33 cellular contexts compared by ENCODE assay signal in genomic region chrX:145953628-145954027, GRCh38.
"Had no signal": no experiment of that assay in that cellular context is flagged by ENCODE, and none has a peak within 500 bp of the region (broad histone marks: within the 10 kb centered on the region; RNA-seq: fewer than 3 reads in every experiment).

No MANE protein-coding gene starts in this region.

- H3K4me3 ChIP-seq: adrenal gland, cardiac muscle cell had no signal

- H3K9me3 ChIP-seq: adrenal gland had no signal

- H3K4me1 ChIP-seq: adrenal gland had no signal

- H3K27me3 ChIP-seq: cardiac muscle cell had no signal

- H3K36me3 ChIP-seq: adrenal gland, cardiac muscle cell had no signal

- ATAC-seq: activated CD8-positive, alpha-beta T cell treated with anti-CD3 and anti-CD28 coated beads for 36 hours; activated naive CD4-positive, alpha-beta T cell treated with anti-CD3 and anti-CD28 coated beads, Interleukin-2, amount 50 U/mL, for 72 hours; activated T-cell treated with anti-CD3 and anti-CD28 coated beads, Interleukin-2, amount 50 U/mL, for 4 hours; activated T-cell treated with anti-CD3 and anti-CD28 coated beads, Interleukin-2, amount 50 U/mL, for 72 hours; activated T-helper 17 cell treated with anti-CD3 and anti-CD28 coated beads, Interleukin-2, amount 50 U/mL, for 72 hours had no signal

- DNase-seq: activated B cell treated with CpG ODN at 0.5 μM for 24 hours; activated CD4-positive, alpha-beta memory T cell treated with anti-CD3 and anti-CD28 coated beads for 36 hours; activated CD4-positive, alpha-beta T cell treated with anti-CD3 and anti-CD28 coated beads for 4 hours; activated CD4-positive, alpha-beta T cell treated with anti-CD3 and anti-CD28 coated beads, Interleukin-2, amount 10 ng/mL, durations not matched to agents 24 days and 14 days; activated CD4-positive, alpha-beta T cell treated with anti-CD3 and anti-CD28 coated beads, Interleukin-2, amount 50 U/mL, for 1 hour; activated CD4-positive, alpha-beta T cell treated with anti-CD3 and anti-CD28 coated beads, Interleukin-2, amount 50 U/mL, for 4 hours; activated CD4-positive, CD25-positive, alpha-beta regulatory T cell treated with anti-CD3 and anti-CD28 coated beads, Interleukin-2, amount 50 U/mL, for 72 hours; activated CD8-positive, alpha-beta memory T cell treated with anti-CD3 and anti-CD28 coated beads, Interleukin-2, amount 50 U/mL, for 4 hours; activated CD8-positive, alpha-beta T cell treated with anti-CD3 and anti-CD28 coated beads for 36 hours; activated effector memory CD4-positive, alpha-beta T cell treated with anti-CD3 and anti-CD28 coated beads, Interleukin-2, amount 50 U/mL, for 16 hours; activated gamma-delta T cell treated with Interleukin-2 at 50 U/mL for 16 hours; activated naive CD4-positive, alpha-beta T cell; activated naive CD4-positive, alpha-beta T cell treated with anti-CD3 and anti-CD28 coated beads for 36 hours; activated naive CD4-positive, alpha-beta T cell treated with anti-CD3 and anti-CD28 coated beads, Interleukin-2, amount 50 U/mL, for 16 hours; activated naive CD8-positive, alpha-beta T cell treated with anti-CD3 and anti-CD28 coated beads for 36 hours; activated T-cell treated with anti-CD3 and anti-CD28 coated beads for 4 hours; activated T-cell treated with anti-CD3 and anti-CD28 coated beads, Interleukin-2, amount 50 U/mL, for 1 hour; activated T-cell treated with anti-CD3 and anti-CD28 coated beads, Interleukin-2, amount 50 U/mL, for 4 hours; activated T-cell treated with anti-CD3 and anti-CD28 coated beads, Interleukin-2, amount 50 U/mL, for 72 hours; adrenal gland; amniotic stem cell; aorta; caudate nucleus; cerebellar nuclear complex; T-helper 1 cell; T-helper 2 cell; T-helper 9 cell had no signal

- H3K27ac ChIP-seq: adrenal gland, cardiac muscle cell, VCaP had no signal

- FAIRE-seq: bronchial epithelial cell, TTC549 had no signal
